8 cellular contexts compared by ENCODE assay signal in genomic region chr6:44265003-44265842, GRCh38. TPM values are rescaled to one million over a fixed set of nuclear protein-coding genes. Genes with fewer than 3 reads are reported as not detected.
A peak's percentile ranks its signal among the peaks of the same experiment; 100 is the strongest.
DNase-seq lines count a peak whose midpoint lies in the region; ATAC-seq and TF ChIP-seq lines count a peak whose summit lies in the region.

Gene NFKBIE, minus strand, starts transcription at chr6:44265551. Its CDS starts 205 bp downstream, at chr6:44265346.

- peak within 1 kb of the TSS; percentile 95 for H3K4me2 ChIP-seq in PC-3 (ENCODE audit: low read length)

- ATAC-seq in GM21390 (IDR thresholded peaks at IDR 0.05; ENCODE audit: unreplicated experiment), result peak; percentile 34
- peak; percentile 79 for ATAC-seq in PC-3

- H2AFZ ChIP-seq in PC-3 (ENCODE audit: low read length), result peak within 1 kb of the TSS; percentile 63

- no peak within 1 kb of the TSS for H3K27ac ChIP-seq in PC-3 (ENCODE audit: low read length)

- H4K20me1 ChIP-seq in PC-3 (ENCODE audit: low read length), result no peaks in the 10 kb centered on the region

- peaks cover 13% of the 10 kb centered on the region for H3K27me3 Mint-ChIP-seq in IgD-negative memory B cell

- H3K4me1 ChIP-seq in PC-3 (ENCODE audit: insufficient read depth, low read length) (peaks cover 23% of the 10 kb centered on the region), mucosa of stomach (ENCODE audit: control insufficient read depth, insufficient read depth, low read length) (peaks cover 29% of the 10 kb centered on the region)

- H3K36me3 Mint-ChIP-seq in IgD-negative memory B cell, result peaks cover 5% of the 10 kb centered on the region

- peak within 1 kb of the TSS; percentile 97 to 100 (median 100) for H3K4me3 Mint-ChIP-seq in IgD-negative memory B cell

- no peaks in the 10 kb centered on the region for H3K36me3 ChIP-seq in PC-3 (ENCODE audit: low read depth, low read length)
- peaks cover 9% of the 10 kb centered on the region for H3K36me3 ChIP-seq in mucosa of stomach (ENCODE audit: control insufficient read depth, insufficient read depth, low read length)

- POLR2A ChIA-PET in PC-3 (lab: Charles Lee; ENCODE audit: unreplicated experiment), result no interaction called here

- H3K9me3 Mint-ChIP-seq in IgD-negative memory B cell, result no peaks in the 10 kb centered on the region

- intact Hi-C loops in PC-3 (cut with micrococcal nuclease), result loop anchor here (5.0 kb wide), 1 partner anchor 37 kb away; no protein-coding TSS in a partner anchor

- H3K79me2 ChIP-seq in PC-3 (ENCODE audit: low read length), result peaks cover 24% of the 10 kb centered on the region

- H3K9me3 ChIP-seq in PC-3 (ENCODE audit: low read length) (no peaks in the 10 kb centered on the region), mucosa of stomach (ENCODE audit: control insufficient read depth, low read length) (no peaks in the 10 kb centered on the region)

- H3K9ac ChIP-seq in PC-3 (ENCODE audit: low read length), result peak within 1 kb of the TSS; percentile 75
- peak within 1 kb of the TSS; percentile 71 for H3K9ac ChIP-seq in mucosa of stomach (ENCODE audit: low read length)

- no peaks in the 10 kb centered on the region for H3F3A ChIP-seq in PC-3 (ENCODE audit: low read length, unreplicated experiment)

- peak within 1 kb of the TSS; percentile 99 to 100 (median 99) for H3K27ac Mint-ChIP-seq in IgD-negative memory B cell

- H3K27me3 ChIP-seq in PC-3 (ENCODE audit: low read length) (peaks cover 14% of the 10 kb centered on the region), mucosa of stomach (ENCODE audit: control insufficient read depth, insufficient read depth, low read length) (peaks cover 22% of the 10 kb centered on the region)

- H3K4me3 ChIP-seq in PC-3 (ENCODE audit: low read length) (peak within 1 kb of the TSS; percentile 80), mucosa of stomach (ENCODE audit: low read length) (peak within 1 kb of the TSS; percentile 75)

- DNase-seq in COLO829 (ENCODE audit: low spot score) (peak; percentile 98), PC-3 (peak; percentile 92), erythroblast (lab: John Stamatoyannopoulos, UW) (peak; percentile 84 to 90)
- peak; percentile 99 for DNase-seq in activated T-cell treated with anti-CD3 and anti-CD28 coated beads, Interleukin-2, amount 50 U/mL, for 1 hour
- peak; percentile 95 to 96 for DNase-seq in stimulated activated CD8-positive, alpha-beta memory T cell treated with anti-CD3 and anti-CD28 coated beads, Interleukin-7, amount 100 ng/mL, for 1 hour (ENCODE audit: low read depth in 2 of 2)

- TF ChIP-seq POLR2A in erythroblast (IDR thresholded peaks at IDR 0.05; ENCODE audit: low read length), result peak; percentile 37

- peak; percentile 45 for TF ChIP-seq CTCF in PC-3 (conservative IDR thresholded peaks at IDR 0.05; ENCODE audit: low read depth, low read length)

- H3K9me2 ChIP-seq in PC-3 (replicated peaks; ENCODE audit: low read length), result no peaks in the 10 kb centered on the region

- CTCF ChIA-PET in PC-3 (lab: Charles Lee), result no interaction called here

- BruUV-seq in PC-3 (replicated peaks; lab: Mats Ljungman, UMichigan), result no TSS peak

- peaks cover 40 to 46% (median 45%) of the 10 kb centered on the region in 3 donors for H3K4me1 Mint-ChIP-seq in IgD-negative memory B cell

RNA-seq across cellular contexts. Expression of gene NFKBIE, which starts in this region (rescaled TPM):
- polyA plus RNA-seq in IgD-negative memory B cell, result 23.5 TPM
- 7.4 and 28.7 TPM in 2 replicates for total RNA-seq in PC-3 (2014; rRNA removed)
